ENCODE assay signal across 12 cellular contexts in the genomic region with DNA sequence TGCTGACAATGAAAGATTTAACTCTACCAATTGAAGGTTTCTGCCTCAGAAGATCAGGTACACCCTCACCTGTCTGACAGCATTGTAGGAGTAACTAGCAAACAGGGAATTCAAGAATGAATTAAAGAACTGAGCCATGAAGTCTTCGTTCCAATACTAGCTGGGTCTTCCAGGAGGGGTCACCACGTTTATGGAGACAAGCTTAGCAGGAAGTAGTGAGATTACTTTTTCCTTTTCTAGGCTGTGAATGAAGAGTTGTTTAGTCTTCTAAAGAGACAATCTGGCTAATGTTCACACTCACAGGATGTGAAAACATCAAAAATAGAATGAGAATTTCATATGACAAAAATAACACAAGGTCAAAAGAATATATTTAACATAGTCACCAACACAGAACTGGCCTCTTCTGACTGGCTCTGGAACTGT. TPM values are rescaled to one million over a fixed set of nuclear protein-coding genes. Genes with fewer than 3 reads are reported as not detected.
DNase-seq lines count a peak whose midpoint lies in the region; ATAC-seq and TF ChIP-seq lines count a peak whose summit lies in the region.
"Had no signal": no experiment of that assay in that cellular context is flagged by ENCODE, and none has a peak within 500 bp of the region (broad histone marks: within the 10 kb centered on the region; RNA-seq: fewer than 3 reads in every experiment).

No MANE protein-coding gene starts in this region.

- no peak overlapping the region for H3K4me3 ChIP-seq in OCI-LY7 (ENCODE audit: low read depth, low read length, poor library complexity, severe bottlenecking)

- H3K36me3 Mint-ChIP-seq in natural killer cell: no peaks in the 10 kb centered on the region
- H3K36me3 Mint-ChIP-seq: type B pancreatic cell had no signal

- POLR2A ChIA-PET in OCI-LY7 (lab: Charles Lee): interaction anchor here (0.6 to 1.2 kb wide), 2 partner anchors 10 to 1211 kb away, joined by 3 read pairs; no protein-coding TSS in a partner anchor

- H3K9me3 Mint-ChIP-seq in natural killer cell: no peaks in the 10 kb centered on the region
- H3K9me3 Mint-ChIP-seq: naive thymus-derived CD8-positive, alpha-beta T cell; type B pancreatic cell had no signal

- TF ChIP-seq CTCF in OCI-LY7 (conservative IDR thresholded peaks at IDR 0.05; ENCODE audit: low read length): no peak
- no peak for TF ChIP-seq CTCF in natural killer cell (IDR thresholded peaks at IDR 0.05)

- no peak overlapping the region for H3K27ac Mint-ChIP-seq in natural killer cell
- H3K27ac Mint-ChIP-seq: naive thymus-derived CD8-positive, alpha-beta T cell; type B pancreatic cell had no signal

- CTCF ChIA-PET in OCI-LY7 (lab: Charles Lee; ENCODE audit: unreplicated experiment): interaction anchor here (0.5 kb wide), 1 partner anchor 253 kb away, joined by 3 read pairs; no protein-coding TSS in a partner anchor

- no peak overlapping the region for H3K4me3 Mint-ChIP-seq in natural killer cell
- H3K4me3 Mint-ChIP-seq: naive thymus-derived CD8-positive, alpha-beta T cell; type B pancreatic cell had no signal

- H3K9me2 ChIP-seq in OCI-LY7 (ENCODE audit: insufficient read depth, low read length): no peaks in the 10 kb centered on the region

- H3K4me2 ChIP-seq in OCI-LY7 (ENCODE audit: low read length): peak overlapping the region; percentile 39

- no peak overlapping the region for H3K27ac ChIP-seq in OCI-LY7 (ENCODE audit: low read depth, low read length, poor library complexity, severe bottlenecking)

- DNase-seq in OCI-LY7 (ENCODE audit: low spot score) (peak; percentile 13), NCI-H2196 (lab: John Stamatoyannopoulos, UW; ENCODE audit: unreplicated experiment) (no peak), natural killer cell (no peak), DMS 273 treated with DMSO at 0.1 percent for 48 hours (lab: John Stamatoyannopoulos, UW) (no peak)
- DNase-seq: left cardiac atrium; naive thymus-derived CD8-positive, alpha-beta T cell; NCI-H2029 treated with DMSO at 0.1 percent for 48 hours had no signal

- no peaks in the 10 kb centered on the region for H3K9me3 ChIP-seq in OCI-LY7 (ENCODE audit: low read length)

- intact Hi-C loops in OCI-LY7 (cut with micrococcal nuclease; ENCODE audit: unreplicated experiment): no loop called here
- intact Hi-C loops in natural killer cell (cut with micrococcal nuclease): no loop called here

- no peaks in the 10 kb centered on the region for H3K27me3 Mint-ChIP-seq in natural killer cell (ENCODE audit: low read depth in 2 of 2)
- H3K27me3 Mint-ChIP-seq: naive thymus-derived CD8-positive, alpha-beta T cell; type B pancreatic cell had no signal

- ATAC-seq in GM18907 (IDR thresholded peaks at IDR 0.05; ENCODE audit: unreplicated experiment): peak; percentile 57
- ATAC-seq in GM21529 (IDR thresholded peaks at IDR 0.05; ENCODE audit: unreplicated experiment): peak; percentile 55
- ATAC-seq in HG03064 (IDR thresholded peaks at IDR 0.05; ENCODE audit: low read depth, unreplicated experiment): peak; percentile 58
- ATAC-seq in natural killer cell: no peak
- ATAC-seq: left cardiac atrium; naive thymus-derived CD8-positive, alpha-beta T cell had no signal

- no peak overlapping the region for H2AFZ ChIP-seq in OCI-LY7 (ENCODE audit: low read length)

- no peaks in the 10 kb centered on the region for H4K20me1 ChIP-seq in OCI-LY7 (ENCODE audit: insufficient read depth, low read length)

- H3K4me1 Mint-ChIP-seq in natural killer cell: no peaks in the 10 kb centered on the region
- H3K4me1 Mint-ChIP-seq: naive thymus-derived CD8-positive, alpha-beta T cell had no signal

- no peaks in the 10 kb centered on the region for H3K36me3 ChIP-seq in OCI-LY7 (ENCODE audit: insufficient read depth, low read length)

- BruUV-seq in OCI-LY7 (replicated peaks; lab: Mats Ljungman, UMichigan): no TSS peak

- no peaks in the 10 kb centered on the region for H3K79me2 ChIP-seq in OCI-LY7 (ENCODE audit: insufficient read depth, low read depth, low read length)

- peaks cover 12% of the 10 kb centered on the region for H3K4me1 ChIP-seq in OCI-LY7 (ENCODE audit: insufficient read depth, low read length, poor library complexity, severe bottlenecking)

RNA-seq across cellular contexts. Expression of gene REELD1, which starts 54.9 kb away (rescaled TPM):
- total RNA-seq in OCI-LY7 (2014; rRNA removed; shearing (Covaris generic)): 0.21 and 0.63 TPM in 2 replicates
- total RNA-seq in OCI-LY7 (2022) (not detected in 2 replicates), natural killer cell (1 to 10 TPM in 2 of 3 donors, under 1 TPM in 1; 0.72 to 2.2 (median 1.1) TPM)
- total RNA-seq: glomerular endothelial cell had no signal

Comparison
In these comparisons a context has a peak if more than half of its experiments do, and no peak if none do; other contexts are left out.
1. ATAC-seq: peak in GM18907 (single experiment), GM21529 (single experiment) and HG03064 (single experiment); none in natural killer cell (0 of 3).